In genomic region chr6:26329763-26330511, GRCh38 we compare ENCODE assay signal across 8 cellular contexts. TPM values are rescaled to one million over a fixed set of nuclear protein-coding genes. Genes with fewer than 3 reads are reported as not detected.
DNase-seq lines count a peak whose midpoint lies in the region; ATAC-seq lines count a peak whose summit lies in the region.

No MANE protein-coding gene starts in this region.

- DNase-seq in NCI-H1436 (lab: John Stamatoyannopoulos, UW) (peak; percentile 54), NCI-H1436 treated with DMSO at 0.1 percent for 48 hours (lab: John Stamatoyannopoulos, UW) (no peak), NCI-H345 (lab: John Stamatoyannopoulos, UW) (peak; percentile 79)
- peak; percentile 40 to 62 for DNase-seq in activated CD4-positive, alpha-beta T cell treated with anti-CD3 and anti-CD28 coated beads for 4 hours
- peak in 2 of 3 donors; percentile 60 to 79 for DNase-seq in stimulated activated CD4-positive, alpha-beta T cell treated with anti-CD3 and anti-CD28 coated beads, Interleukin-12 subunit alpha, Interleukin-12 subunit beta, amount 100 ng/mL, for 48 hours (ENCODE audit: low read depth in 2 of 3, low spot score in 1 of 3)

- ATAC-seq in esophagus mucosa, result peak; percentile 43
- no peak for ATAC-seq in GM19324 (IDR thresholded peaks at IDR 0.05; ENCODE audit: low FRiP score, unreplicated experiment)
- ATAC-seq in HG03354 (IDR thresholded peaks at IDR 0.05; ENCODE audit: poor library complexity, severe bottlenecking, unreplicated experiment), result no peak

RNA-seq across cellular contexts. Expression of gene BTN3A2, which starts 35.1 kb away (rescaled TPM):
- 2.7 TPM for total RNA-seq in esophagus mucosa

RNA-seq across cellular contexts. Expression of gene BTN2A2, which starts 53.0 kb away (rescaled TPM):
- 2.4 TPM for total RNA-seq in esophagus mucosa
